In genomic region chr16:89167425-89167941, GRCh38 we compare ENCODE assay signal across 1 cellular context.
TF ChIP-seq lines count a peak whose summit lies in the region.

No MANE protein-coding gene starts in this region.

TF ChIP-seq in HepG2, 621 proteins besides CTCF, POLR2A, EP300 and RAD21 (continued from another document and continues in another):
- no peak for TF ChIP-seq ZBTB40 (IDR thresholded peaks at IDR 0.05)
- TF ChIP-seq ZBTB40 (CRISPR knock-in tag; IDR thresholded peaks at IDR 0.05), result no peak
- TF ChIP-seq NPAS2 (CRISPR knock-in tag; IDR thresholded peaks at IDR 0.05; ENCODE audit: borderline replicate concordance), result no peak
- TF ChIP-seq NFIC (IDR thresholded peaks at IDR 0.05; ENCODE audit: low read length), result no peak
- TF ChIP-seq SSRP1 (CRISPR knock-in tag; IDR thresholded peaks at IDR 0.05), result peak; percentile 84; the same call in 1 of the 2 replicates
- TF ChIP-seq, protein P1, sequence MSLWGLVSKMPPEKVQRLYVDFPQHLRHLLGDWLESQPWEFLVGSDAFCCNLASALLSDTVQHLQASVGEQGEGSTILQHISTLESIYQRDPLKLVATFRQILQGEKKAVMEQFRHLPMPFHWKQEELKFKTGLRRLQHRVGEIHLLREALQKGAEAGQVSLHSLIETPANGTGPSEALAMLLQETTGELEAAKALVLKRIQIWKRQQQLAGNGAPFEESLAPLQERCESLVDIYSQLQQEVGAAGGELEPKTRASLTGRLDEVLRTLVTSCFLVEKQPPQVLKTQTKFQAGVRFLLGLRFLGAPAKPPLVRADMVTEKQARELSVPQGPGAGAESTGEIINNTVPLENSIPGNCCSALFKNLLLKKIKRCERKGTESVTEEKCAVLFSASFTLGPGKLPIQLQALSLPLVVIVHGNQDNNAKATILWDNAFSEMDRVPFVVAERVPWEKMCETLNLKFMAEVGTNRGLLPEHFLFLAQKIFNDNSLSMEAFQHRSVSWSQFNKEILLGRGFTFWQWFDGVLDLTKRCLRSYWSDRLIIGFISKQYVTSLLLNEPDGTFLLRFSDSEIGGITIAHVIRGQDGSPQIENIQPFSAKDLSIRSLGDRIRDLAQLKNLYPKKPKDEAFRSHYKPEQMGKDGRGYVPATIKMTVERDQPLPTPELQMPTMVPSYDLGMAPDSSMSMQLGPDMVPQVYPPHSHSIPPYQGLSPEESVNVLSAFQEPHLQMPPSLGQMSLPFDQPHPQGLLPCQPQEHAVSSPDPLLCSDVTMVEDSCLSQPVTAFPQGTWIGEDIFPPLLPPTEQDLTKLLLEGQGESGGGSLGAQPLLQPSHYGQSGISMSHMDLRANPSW (CRISPR knock-in tag; IDR thresholded peaks at IDR 0.05; ENCODE audit: borderline replicate concordance), result no peak
- TF ChIP-seq NR2F6 (IDR thresholded peaks at IDR 0.05), result peak; percentile 53; the same call in 1 of the 2 replicates
- peak; percentile 89 for TF ChIP-seq NR2F6 (CRISPR knock-in tag; IDR thresholded peaks at IDR 0.05)
- TF ChIP-seq, protein P2, sequence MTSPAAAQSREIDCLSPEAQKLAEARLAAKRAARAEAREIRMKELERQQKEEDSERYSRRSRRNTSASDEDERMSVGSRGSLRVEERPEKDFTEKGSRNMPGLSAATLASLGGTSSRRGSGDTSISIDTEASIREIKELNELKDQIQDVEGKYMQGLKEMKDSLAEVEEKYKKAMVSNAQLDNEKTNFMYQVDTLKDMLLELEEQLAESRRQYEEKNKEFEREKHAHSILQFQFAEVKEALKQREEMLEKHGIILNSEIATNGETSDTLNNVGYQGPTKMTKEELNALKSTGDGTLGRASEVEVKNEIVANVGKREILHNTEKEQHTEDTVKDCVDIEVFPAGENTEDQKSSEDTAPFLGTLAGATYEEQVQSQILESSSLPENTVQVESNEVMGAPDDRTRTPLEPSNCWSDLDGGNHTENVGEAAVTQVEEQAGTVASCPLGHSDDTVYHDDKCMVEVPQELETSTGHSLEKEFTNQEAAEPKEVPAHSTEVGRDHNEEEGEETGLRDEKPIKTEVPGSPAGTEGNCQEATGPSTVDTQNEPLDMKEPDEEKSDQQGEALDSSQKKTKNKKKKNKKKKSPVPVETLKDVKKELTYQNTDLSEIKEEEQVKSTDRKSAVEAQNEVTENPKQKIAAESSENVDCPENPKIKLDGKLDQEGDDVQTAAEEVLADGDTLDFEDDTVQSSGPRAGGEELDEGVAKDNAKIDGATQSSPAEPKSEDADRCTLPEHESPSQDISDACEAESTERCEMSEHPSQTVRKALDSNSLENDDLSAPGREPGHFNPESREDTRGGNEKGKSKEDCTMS (CRISPR knock-in tag; conservative IDR thresholded peaks at IDR 0.05), result no peak; the same call in 1 of the 2 replicates
- no peak for TF ChIP-seq ZNF558 (CRISPR knock-in tag; IDR thresholded peaks at IDR 0.05; ENCODE audit: borderline replicate concordance)
- TF ChIP-seq, protein P3, sequence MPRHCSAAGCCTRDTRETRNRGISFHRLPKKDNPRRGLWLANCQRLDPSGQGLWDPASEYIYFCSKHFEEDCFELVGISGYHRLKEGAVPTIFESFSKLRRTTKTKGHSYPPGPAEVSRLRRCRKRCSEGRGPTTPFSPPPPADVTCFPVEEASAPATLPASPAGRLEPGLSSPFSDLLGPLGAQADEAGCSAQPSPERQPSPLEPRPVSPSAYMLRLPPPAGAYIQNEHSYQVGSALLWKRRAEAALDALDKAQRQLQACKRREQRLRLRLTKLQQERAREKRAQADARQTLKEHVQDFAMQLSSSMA (CRISPR knock-in tag; IDR thresholded peaks at IDR 0.05), result no peak
- 0 out of 2 replicates have a peak, but pooled peaks have one; percentile 22 for TF ChIP-seq SRY (CRISPR knock-in tag; IDR thresholded peaks at IDR 0.05)
- 0 out of 2 replicates have a peak, but pooled peaks have one; percentile 68 for TF ChIP-seq ZNF296 (CRISPR knock-in tag; conservative IDR thresholded peaks at IDR 0.05)
- no peak for TF ChIP-seq GLMP (CRISPR knock-in tag; IDR thresholded peaks at IDR 0.05; ENCODE audit: borderline replicate concordance)
- TF ChIP-seq ZNF17 (CRISPR knock-in tag; IDR thresholded peaks at IDR 0.05), result no peak
- no peak for TF ChIP-seq FOXM1 (CRISPR knock-in tag; IDR thresholded peaks at IDR 0.05)
- TF ChIP-seq, protein P4, sequence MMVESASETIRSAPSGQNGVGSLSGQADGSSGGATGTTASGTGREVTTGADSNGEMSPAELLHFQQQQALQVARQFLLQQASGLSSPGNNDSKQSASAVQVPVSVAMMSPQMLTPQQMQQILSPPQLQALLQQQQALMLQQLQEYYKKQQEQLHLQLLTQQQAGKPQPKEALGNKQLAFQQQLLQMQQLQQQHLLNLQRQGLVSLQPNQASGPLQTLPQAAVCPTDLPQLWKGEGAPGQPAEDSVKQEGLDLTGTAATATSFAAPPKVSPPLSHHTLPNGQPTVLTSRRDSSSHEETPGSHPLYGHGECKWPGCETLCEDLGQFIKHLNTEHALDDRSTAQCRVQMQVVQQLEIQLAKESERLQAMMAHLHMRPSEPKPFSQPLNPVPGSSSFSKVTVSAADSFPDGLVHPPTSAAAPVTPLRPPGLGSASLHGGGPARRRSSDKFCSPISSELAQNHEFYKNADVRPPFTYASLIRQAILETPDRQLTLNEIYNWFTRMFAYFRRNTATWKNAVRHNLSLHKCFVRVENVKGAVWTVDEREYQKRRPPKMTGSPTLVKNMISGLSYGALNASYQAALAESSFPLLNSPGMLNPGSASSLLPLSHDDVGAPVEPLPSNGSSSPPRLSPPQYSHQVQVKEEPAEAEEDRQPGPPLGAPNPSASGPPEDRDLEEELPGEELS (CRISPR knock-in tag; IDR thresholded peaks at IDR 0.05), result no peak
- peak; percentile 69; the same call in 1 of the 2 replicates for TF ChIP-seq ZNF784 (CRISPR knock-in tag; IDR thresholded peaks at IDR 0.05; ENCODE audit: borderline replicate concordance)
- no peak for TF ChIP-seq FOSL1 (CRISPR knock-in tag; IDR thresholded peaks at IDR 0.05; ENCODE audit: borderline replicate concordance)
- TF ChIP-seq ONECUT2 (CRISPR knock-in tag; IDR thresholded peaks at IDR 0.05), result no peak
- no peak for TF ChIP-seq HCFC1 (IDR thresholded peaks at IDR 0.05; ENCODE audit: low read depth, low read length)
- no peak for TF ChIP-seq ZNF432 (CRISPR knock-in tag; IDR thresholded peaks at IDR 0.05; ENCODE audit: borderline replicate concordance)
- TF ChIP-seq CCAR2 (optimal IDR thresholded peaks at IDR 0.05; ENCODE audit: low read depth, low read length), result no peak
- TF ChIP-seq, protein P5, sequence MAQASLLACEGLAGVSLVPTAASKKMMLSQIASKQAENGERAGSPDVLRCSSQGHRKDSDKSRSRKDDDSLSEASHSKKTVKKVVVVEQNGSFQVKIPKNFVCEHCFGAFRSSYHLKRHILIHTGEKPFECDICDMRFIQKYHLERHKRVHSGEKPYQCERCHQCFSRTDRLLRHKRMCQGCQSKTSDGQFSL (CRISPR knock-in tag; IDR thresholded peaks at IDR 0.05), result peak; percentile 78
- TF ChIP-seq ZNF282 (IDR thresholded peaks at IDR 0.05; ENCODE audit: partially characterized antibody), result no peak
- no peak for TF ChIP-seq ZNF562 (CRISPR knock-in tag; IDR thresholded peaks at IDR 0.05; ENCODE audit: borderline replicate concordance)
- no peak for TF ChIP-seq KLF15 (CRISPR knock-in tag; IDR thresholded peaks at IDR 0.05; ENCODE audit: borderline replicate concordance)
- TF ChIP-seq KLF16 (CRISPR knock-in tag; IDR thresholded peaks at IDR 0.05), result peak in 1 of 2 experiments; percentile 93; a peak in 2 of 4 replicates
- no peak; the same call in 1 of the 2 replicates for TF ChIP-seq ZFY (CRISPR knock-in tag; IDR thresholded peaks at IDR 0.05)
- no peak for TF ChIP-seq NFRKB (IDR thresholded peaks at IDR 0.05)
- TF ChIP-seq MEIS2 (CRISPR knock-in tag; IDR thresholded peaks at IDR 0.05), result no peak
- TF ChIP-seq, protein P6, sequence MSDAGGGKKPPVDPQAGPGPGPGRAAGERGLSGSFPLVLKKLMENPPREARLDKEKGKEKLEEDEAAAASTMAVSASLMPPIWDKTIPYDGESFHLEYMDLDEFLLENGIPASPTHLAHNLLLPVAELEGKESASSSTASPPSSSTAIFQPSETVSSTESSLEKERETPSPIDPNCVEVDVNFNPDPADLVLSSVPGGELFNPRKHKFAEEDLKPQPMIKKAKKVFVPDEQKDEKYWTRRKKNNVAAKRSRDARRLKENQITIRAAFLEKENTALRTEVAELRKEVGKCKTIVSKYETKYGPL (CRISPR knock-in tag; IDR thresholded peaks at IDR 0.05), result no peak
- TF ChIP-seq ZNF264 (CRISPR knock-in tag; IDR thresholded peaks at IDR 0.05), result no peak
- TF ChIP-seq EED (CRISPR knock-in tag; IDR thresholded peaks at IDR 0.05), result peak; percentile 77
- TF ChIP-seq, protein P7, sequence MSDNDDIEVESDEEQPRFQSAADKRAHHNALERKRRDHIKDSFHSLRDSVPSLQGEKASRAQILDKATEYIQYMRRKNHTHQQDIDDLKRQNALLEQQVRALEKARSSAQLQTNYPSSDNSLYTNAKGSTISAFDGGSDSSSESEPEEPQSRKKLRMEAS (IDR thresholded peaks at IDR 0.05), result no peak
- TF ChIP-seq PHF8 (CRISPR knock-in tag; IDR thresholded peaks at IDR 0.05), result peak; percentile 50; the same call in 1 of the 2 replicates
- TF ChIP-seq TSC22D2 (CRISPR knock-in tag; IDR thresholded peaks at IDR 0.05; ENCODE audit: borderline replicate concordance), result peak; percentile 85; the same call in 1 of the 2 replicates
- no peak for TF ChIP-seq SIN3B (IDR thresholded peaks at IDR 0.05; ENCODE audit: low read length)
- TF ChIP-seq, protein P8, sequence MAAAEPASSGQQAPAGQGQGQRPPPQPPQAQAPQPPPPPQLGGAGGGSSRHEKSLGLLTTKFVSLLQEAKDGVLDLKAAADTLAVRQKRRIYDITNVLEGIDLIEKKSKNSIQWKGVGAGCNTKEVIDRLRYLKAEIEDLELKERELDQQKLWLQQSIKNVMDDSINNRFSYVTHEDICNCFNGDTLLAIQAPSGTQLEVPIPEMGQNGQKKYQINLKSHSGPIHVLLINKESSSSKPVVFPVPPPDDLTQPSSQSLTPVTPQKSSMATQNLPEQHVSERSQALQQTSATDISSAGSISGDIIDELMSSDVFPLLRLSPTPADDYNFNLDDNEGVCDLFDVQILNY (CRISPR knock-in tag; conservative IDR thresholded peaks at IDR 0.05), result no peak
- TF ChIP-seq FOSL2 (CRISPR knock-in tag; IDR thresholded peaks at IDR 0.05), result peak; percentile 55; the same call in 1 of the 2 replicates
